In the genomic region with DNA sequence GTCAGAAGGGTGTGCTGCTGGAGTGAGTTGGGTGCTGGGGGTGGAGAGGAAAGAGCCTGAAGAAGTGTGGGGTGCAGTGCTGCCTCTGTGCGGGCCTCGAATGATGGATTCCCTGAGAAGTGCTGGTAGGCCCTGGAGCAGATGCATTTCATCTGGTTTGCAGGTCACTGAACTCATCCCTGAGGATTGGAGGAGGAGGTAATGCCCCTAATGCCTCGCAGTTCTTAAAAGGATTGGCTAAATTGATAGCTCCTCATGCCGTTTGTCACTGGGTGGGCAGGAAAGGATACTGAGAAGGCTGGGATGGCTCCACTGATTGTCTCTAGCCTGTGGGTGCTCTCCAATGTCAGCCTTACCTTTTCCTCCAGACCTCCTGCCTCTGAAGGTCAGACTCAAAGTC, we compare ENCODE assay signal across 1 cellular context.
TF ChIP-seq lines count a peak whose summit lies in the region.

No MANE protein-coding gene starts in this region.

TF ChIP-seq in SK-N-SH, 30 proteins besides CTCF, POLR2A, EP300 and RAD21 (continued from another document):
- TF ChIP-seq TCF12 (IDR thresholded peaks at IDR 0.05) = no peak
- no peak for TF ChIP-seq FOXM1 (IDR thresholded peaks at IDR 0.05; ENCODE audit: low read depth)
TF ChIP-seq in SK-N-SH: peak in this region for 0.
